In the genomic region with DNA sequence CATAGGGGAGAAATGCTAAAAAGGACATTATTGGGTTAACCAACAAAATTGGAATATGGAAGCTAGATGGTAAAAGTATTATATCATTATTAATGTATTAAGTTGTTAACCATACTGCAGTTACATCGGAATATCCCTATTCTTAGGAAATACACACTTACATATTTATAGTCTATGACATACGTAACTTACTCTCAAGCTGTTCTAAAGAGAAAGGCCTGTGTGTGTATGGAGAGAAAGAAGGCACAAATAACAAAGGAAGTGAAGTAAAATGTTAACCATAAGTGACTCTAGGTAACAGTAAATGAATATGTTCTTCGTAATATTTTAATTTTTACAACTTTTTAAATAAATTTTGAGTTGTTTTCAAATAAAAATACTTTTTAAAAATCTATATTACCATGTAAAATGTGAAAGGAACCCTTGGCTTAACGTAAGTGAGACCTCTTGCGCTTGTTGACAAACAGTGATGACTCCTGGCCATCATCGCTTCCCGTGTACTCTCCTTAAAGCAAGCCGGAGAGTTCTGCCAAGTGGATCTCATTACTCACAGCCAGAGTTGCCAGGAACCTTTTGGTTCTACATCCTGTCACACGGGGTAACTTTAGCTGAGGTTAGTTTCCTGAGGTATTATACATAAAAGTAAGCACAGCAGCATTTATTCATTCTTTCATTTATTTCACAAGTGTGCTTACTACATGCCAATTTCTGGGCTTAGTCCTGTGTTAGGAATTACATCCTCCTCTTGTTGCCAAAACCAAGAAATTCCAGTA, we compare ENCODE assay signal across 15 cellular contexts.
DNase-seq lines count a peak whose midpoint lies in the region; ATAC-seq, FAIRE-seq and TF ChIP-seq lines count a peak whose summit lies in the region.
"Had no signal": no experiment of that assay in that cellular context is flagged by ENCODE, and none has a peak within 500 bp of the region (broad histone marks: within the 10 kb centered on the region; RNA-seq: fewer than 3 reads in every experiment).

No MANE protein-coding gene starts in this region.

- intact Hi-C loops in MCF 10A (cut with micrococcal nuclease) (no loop called here), mammary epithelial cell (cut with micrococcal nuclease) (no loop called here), kidney (cut with DNase I) (no loop called here), vagina (cut with DNase I) (no loop called here)

- POLR2A ChIA-PET in MCF 10A (lab: Yijun Ruan, JAX) = interaction anchor here (0.8 to 4.9 kb wide), 11 partner anchors 10 to 607 kb away, joined by 3 to 24 read pairs (median 3); a partner anchor contains a TSS

- 63% methylated on average over 9 of the region's 9 CpGs for WGBS in mammary epithelial cell (ENCODE audit: low coverage, missing lambda C conversion rate)

- H3K36me3 Mint-ChIP-seq in MCF 10A (ENCODE audit: insufficient read depth, unreplicated experiment) = peaks cover 6% of the 10 kb centered on the region

- H3K4me1 ChIP-seq in mammary epithelial cell (ENCODE audit: insufficient read depth, low read length) (no peaks in the 10 kb centered on the region), kidney (ENCODE audit: control insufficient read depth in 1 of 2, insufficient read depth in 1 of 2, low read depth in 1 of 2, low read length in 2 of 2) (no peaks in the 10 kb centered on the region), vagina (peaks cover 10% of the 10 kb centered on the region)

- CTCF ChIA-PET in MCF 10A (lab: Yijun Ruan, JAX) (interaction anchor here (0.9 to 1.1 kb wide), 2 partner anchors 79 to 167 kb away, joined by 3 to 4 read pairs; no protein-coding TSS in a partner anchor), mammary epithelial cell (lab: Charles Lee; ENCODE audit: low non-redundant PET) (no interaction called here)

- dilution Hi-C loops in mammary epithelial cell (cut with HindIII; ENCODE audit: low sequenced_read_pairs) = no loop called here

- H3K27me3 ChIP-seq in mammary epithelial cell (ENCODE audit: insufficient read depth, low read length) (no peaks in the 10 kb centered on the region), vagina (no peaks in the 10 kb centered on the region)
- H3K27me3 ChIP-seq: hepatocyte had no signal

- peak; percentile 89 for DNase-seq in MCF 10A (ENCODE audit: unreplicated experiment)
- no peak for DNase-seq in mammary epithelial cell
- DNase-seq in epithelial cell of esophagus (ENCODE audit: low read depth) = peak; percentile 79
- DNase-seq in kidney = no peak
- no peak for DNase-seq in vagina (ENCODE audit: extremely low spot score in 2 of 2)
- no peak for DNase-seq in ecto neural progenitor cell (ENCODE audit: low spot score)
- DNase-seq: activated CD4-positive, alpha-beta T cell treated with anti-CD3 and anti-CD28 coated beads for 1 hour; activated naive CD8-positive, alpha-beta T cell treated with anti-CD3 and anti-CD28 coated beads, Interleukin-2, amount 50 U/mL, for 24 hours; activated T-cell treated with anti-CD3 and anti-CD28 coated beads, Interleukin-2, amount 50 U/mL, for 24 hours; effector CD8-positive, alpha-beta T cell had no signal

- H3K9me3 Mint-ChIP-seq in MCF 10A (ENCODE audit: unreplicated experiment) = no peaks in the 10 kb centered on the region
- H3K9me3 Mint-ChIP-seq: activated naive CD8-positive, alpha-beta T cell treated with anti-CD3 and anti-CD28 coated beads, Interleukin-2, amount 50 U/mL, for 24 hours; activated T-cell treated with anti-CD3 and anti-CD28 coated beads, Interleukin-2, amount 50 U/mL, for 24 hours had no signal

- H3K4me2 ChIP-seq in mammary epithelial cell (ENCODE audit: insufficient read depth, low read depth, low read length) = no peak overlapping the region
- H3K4me2 ChIP-seq: hepatocyte had no signal

- H3K4me3 ChIP-seq in mammary epithelial cell (replicated peaks in 1 of 3; ENCODE audit: insufficient read depth in 1 of 3, low read depth in 2 of 3, low read length in 3 of 3) (no peak overlapping the region), epithelial cell of esophagus (ENCODE audit: low read length) (no peak overlapping the region), kidney (ENCODE audit: low read length in 2 of 2) (no peak overlapping the region), vagina (no peak overlapping the region)
- H3K4me3 ChIP-seq: hepatocyte, lung had no signal

- H3K79me2 ChIP-seq in mammary epithelial cell (ENCODE audit: insufficient read depth, low read length) = no peaks in the 10 kb centered on the region
- H3K79me2 ChIP-seq: hepatocyte had no signal

- in situ Hi-C loops in mammary epithelial cell (cut with MboI; ENCODE audit: low sequenced_read_pairs in 2 of 2) = no loop called here

- FAIRE-seq in kidney (lab: Jason Lieb, UNC) = peak; percentile 27
- FAIRE-seq: H54 had no signal

- H3K4me3 Mint-ChIP-seq in MCF 10A (ENCODE audit: unreplicated experiment) = no peak overlapping the region
- H3K4me3 Mint-ChIP-seq: activated naive CD8-positive, alpha-beta T cell treated with anti-CD3 and anti-CD28 coated beads, Interleukin-2, amount 50 U/mL, for 24 hours; activated T-cell treated with anti-CD3 and anti-CD28 coated beads, Interleukin-2, amount 50 U/mL, for 24 hours had no signal

- no peaks in the 10 kb centered on the region for H4K20me1 ChIP-seq in mammary epithelial cell (ENCODE audit: insufficient read depth, low read length)

- H3K4me1 Mint-ChIP-seq in MCF 10A (ENCODE audit: insufficient read depth, unreplicated experiment) = peaks cover 36% of the 10 kb centered on the region
- H3K4me1 Mint-ChIP-seq: activated naive CD8-positive, alpha-beta T cell treated with anti-CD3 and anti-CD28 coated beads, Interleukin-2, amount 50 U/mL, for 24 hours had no signal

- no peaks in the 10 kb centered on the region for H3K27me3 Mint-ChIP-seq in MCF 10A (ENCODE audit: insufficient read depth, unreplicated experiment)

- no peak overlapping the region for H3K9ac ChIP-seq in mammary epithelial cell (ENCODE audit: insufficient read depth, low read length)
- no peak overlapping the region for H3K9ac ChIP-seq in kidney (ENCODE audit: low read length in 2 of 2)

- ATAC-seq in GM21423 (IDR thresholded peaks at IDR 0.05; ENCODE audit: unreplicated experiment) = no peak
- no peak for ATAC-seq in GM18520 (IDR thresholded peaks at IDR 0.05; ENCODE audit: unreplicated experiment)
- ATAC-seq: activated naive CD8-positive, alpha-beta T cell treated with anti-CD3 and anti-CD28 coated beads, Interleukin-2, amount 50 U/mL, for 24 hours had no signal

- no peak for TF ChIP-seq CTCF in MCF 10A (IDR thresholded peaks at IDR 0.05; ENCODE audit: unreplicated experiment)
- TF ChIP-seq CTCF in mammary epithelial cell (conservative IDR thresholded peaks at IDR 0.05 in 1 of 2, IDR thresholded peaks at IDR 0.05 in 1 of 2; ENCODE audit: extremely low read depth in 1 of 2, insufficient read depth in 1 of 2, low read depth in 1 of 2, low read length in 2 of 2) = no peak
- TF ChIP-seq CTCF in epithelial cell of esophagus (IDR thresholded peaks at IDR 0.05; ENCODE audit: insufficient read depth, low read depth, low read length, missing control alignments) = no peak
- TF ChIP-seq CTCF in kidney (IDR thresholded peaks at IDR 0.05; ENCODE audit: borderline replicate concordance, extremely low read depth, insufficient read depth) = no peak
- TF ChIP-seq CTCF in vagina (IDR thresholded peaks at IDR 0.05) = no peak

- no peak overlapping the region for H3K27ac Mint-ChIP-seq in MCF 10A (ENCODE audit: low read depth, unreplicated experiment)
- H3K27ac Mint-ChIP-seq: activated naive CD8-positive, alpha-beta T cell treated with anti-CD3 and anti-CD28 coated beads, Interleukin-2, amount 50 U/mL, for 24 hours; activated T-cell treated with anti-CD3 and anti-CD28 coated beads, Interleukin-2, amount 50 U/mL, for 24 hours had no signal

- H3K36me3 ChIP-seq in mammary epithelial cell (ENCODE audit: insufficient read depth, low read length) (no peaks in the 10 kb centered on the region), kidney (ENCODE audit: control insufficient read depth in 1 of 2, insufficient read depth in 2 of 2, low read length in 2 of 2) (no peaks in the 10 kb centered on the region), vagina (no peaks in the 10 kb centered on the region)

- BruUV-seq in MCF 10A (replicated peaks; lab: Mats Ljungman, UMichigan) (no TSS peak), mammary epithelial cell (replicated peaks; lab: Mats Ljungman, UMichigan) (no TSS peak)

- H2AFZ ChIP-seq in mammary epithelial cell (ENCODE audit: low read depth, low read length) = no peak overlapping the region
- H2AFZ ChIP-seq: hepatocyte had no signal

- H3K27ac ChIP-seq in mammary epithelial cell (ENCODE audit: insufficient read depth, low read depth, low read length) (no peak overlapping the region), kidney (ENCODE audit: low read depth in 2 of 2, low read length in 2 of 2) (no peak overlapping the region), vagina (peak overlapping the region; percentile 46)
- H3K27ac ChIP-seq: hepatocyte had no signal

- TF ChIP-seq POLR2A in vagina (IDR thresholded peaks at IDR 0.05) = no peak

- H3K9me3 ChIP-seq in mammary epithelial cell (replicated peaks; ENCODE audit: insufficient read depth, low read length) (no peaks in the 10 kb centered on the region), kidney (ENCODE audit: control insufficient read depth in 1 of 2, low read length in 2 of 2) (no peaks in the 10 kb centered on the region), vagina (no peaks in the 10 kb centered on the region)

Comparison
In these comparisons a context has a peak if more than half of its experiments do, and no peak if none do; other contexts are left out.
1. DNase-seq: peak in MCF 10A (single experiment) and epithelial cell of esophagus (single experiment); none in mammary epithelial cell (single experiment), kidney (single experiment), vagina (0 of 2) and ecto neural progenitor cell (single experiment).